29 cellular contexts compared by ENCODE assay signal in genomic region chr2:142722569-142722968, GRCh38.
DNase-seq lines count a peak whose midpoint lies in the region; ATAC-seq, FAIRE-seq and TF ChIP-seq lines count a peak whose summit lies in the region.
"Had no signal": no experiment of that assay in that cellular context is flagged by ENCODE, and none has a peak within 500 bp of the region (broad histone marks: within the 10 kb centered on the region; RNA-seq: fewer than 3 reads in every experiment).

No MANE protein-coding gene starts in this region.

- H2AFZ ChIP-seq in mammary epithelial cell (ENCODE audit: low read depth, low read length), result no peak overlapping the region

- H3K4me3 ChIP-seq in mammary epithelial cell (replicated peaks in 1 of 3; ENCODE audit: insufficient read depth in 1 of 3, low read depth in 2 of 3, low read length in 3 of 3) (no peak overlapping the region), cardiac fibroblast (replicated peaks in 1 of 2; ENCODE audit: low read depth in 2 of 2, low read length in 2 of 2) (no peak overlapping the region)
- H3K4me3 ChIP-seq: GM12878, heart right ventricle, psoas muscle had no signal

- H3K36me3 Mint-ChIP-seq in MCF 10A (ENCODE audit: insufficient read depth, unreplicated experiment), result no peaks in the 10 kb centered on the region
- H3K36me3 Mint-ChIP-seq: activated CD8-positive, alpha-beta memory T cell treated with anti-CD3 and anti-CD28 coated beads, Interleukin-2, amount 10 ng/mL, durations not matched to agents 7 days and 5 days; CD8-positive, alpha-beta T cell; naive thymus-derived CD4-positive, alpha-beta T cell had no signal

- POLR2A ChIA-PET in MCF 10A (lab: Yijun Ruan, JAX), result no interaction called here

- no peaks in the 10 kb centered on the region for H3K27me3 Mint-ChIP-seq in MCF 10A (ENCODE audit: insufficient read depth, unreplicated experiment)
- H3K27me3 Mint-ChIP-seq in stimulated activated naive CD8-positive, alpha-beta T cell treated with anti-CD3 and anti-CD28 coated beads, Interleukin-15, amount 100 ng/mL, for 72 hours, result no peaks in the 10 kb centered on the region
- H3K27me3 Mint-ChIP-seq: activated CD8-positive, alpha-beta memory T cell treated with anti-CD3 and anti-CD28 coated beads, Interleukin-2, amount 10 ng/mL, durations not matched to agents 7 days and 5 days; naive thymus-derived CD4-positive, alpha-beta T cell; T-helper 17 cell had no signal

- no peak overlapping the region for H3K27ac Mint-ChIP-seq in MCF 10A (ENCODE audit: low read depth, unreplicated experiment)
- H3K27ac Mint-ChIP-seq in stimulated activated naive CD8-positive, alpha-beta T cell treated with anti-CD3 and anti-CD28 coated beads, Interleukin-15, amount 100 ng/mL, for 72 hours, result no peak overlapping the region
- H3K27ac Mint-ChIP-seq: activated CD8-positive, alpha-beta memory T cell treated with anti-CD3 and anti-CD28 coated beads, Interleukin-2, amount 10 ng/mL, durations not matched to agents 7 days and 5 days; activated T-cell treated with anti-CD3 and anti-CD28 coated beads, Interleukin-2, amount 50 U/mL, for 72 hours; CD8-positive, alpha-beta T cell; naive thymus-derived CD4-positive, alpha-beta T cell; T-helper 17 cell had no signal

- H3K4me1 Mint-ChIP-seq in MCF 10A (ENCODE audit: insufficient read depth, unreplicated experiment), result no peaks in the 10 kb centered on the region
- no peaks in the 10 kb centered on the region for H3K4me1 Mint-ChIP-seq in stimulated activated naive CD8-positive, alpha-beta T cell treated with anti-CD3 and anti-CD28 coated beads, Interleukin-15, amount 100 ng/mL, for 72 hours
- H3K4me1 Mint-ChIP-seq: activated CD8-positive, alpha-beta memory T cell treated with anti-CD3 and anti-CD28 coated beads, Interleukin-2, amount 10 ng/mL, durations not matched to agents 7 days and 5 days; naive thymus-derived CD4-positive, alpha-beta T cell; T-helper 17 cell had no signal

- H3K4me3 Mint-ChIP-seq in MCF 10A (ENCODE audit: unreplicated experiment), result no peak overlapping the region
- no peak overlapping the region for H3K4me3 Mint-ChIP-seq in stimulated activated naive CD8-positive, alpha-beta T cell treated with anti-CD3 and anti-CD28 coated beads, Interleukin-15, amount 100 ng/mL, for 72 hours
- H3K4me3 Mint-ChIP-seq: activated CD8-positive, alpha-beta memory T cell treated with anti-CD3 and anti-CD28 coated beads, Interleukin-2, amount 10 ng/mL, durations not matched to agents 7 days and 5 days; activated T-cell treated with anti-CD3 and anti-CD28 coated beads, Interleukin-2, amount 50 U/mL, for 72 hours; CD8-positive, alpha-beta T cell; naive thymus-derived CD4-positive, alpha-beta T cell; T-helper 17 cell had no signal

- dilution Hi-C loops in mammary epithelial cell (cut with HindIII; ENCODE audit: low sequenced_read_pairs), result no loop called here

- H3K27ac ChIP-seq in mammary epithelial cell (ENCODE audit: insufficient read depth, low read depth, low read length), result no peak overlapping the region
- H3K27ac ChIP-seq: 22Rv1, foreskin keratinocyte, heart right ventricle, psoas muscle had no signal

- H3K36me3 ChIP-seq in mammary epithelial cell (ENCODE audit: insufficient read depth, low read length), result no peaks in the 10 kb centered on the region
- H3K36me3 ChIP-seq: heart right ventricle had no signal

- intact Hi-C loops in MCF 10A (cut with micrococcal nuclease), result no loop called here
- intact Hi-C loops in mammary epithelial cell (cut with micrococcal nuclease), result no loop called here

- CTCF ChIA-PET in MCF 10A (lab: Yijun Ruan, JAX) (no interaction called here), mammary epithelial cell (lab: Charles Lee; ENCODE audit: low non-redundant PET) (no interaction called here)

- H4K20me1 ChIP-seq in mammary epithelial cell (ENCODE audit: insufficient read depth, low read length), result no peaks in the 10 kb centered on the region

- DNase-seq in MCF 10A (ENCODE audit: unreplicated experiment), result peak; percentile 26
- DNase-seq in mammary epithelial cell, result no peak
- DNase-seq in cardiac fibroblast (ENCODE audit: low read depth in 2 of 2), result peak; percentile 18 to 65
- peak; percentile 4 for DNase-seq in fibroblast of the conjunctiva (ENCODE audit: low read depth)
- DNase-seq in ACHN, result no peak
- DNase-seq in medulla oblongata (ENCODE audit: extremely low spot score), result no peak
- no peak for DNase-seq in D721Med (ENCODE audit: insufficient read length, low spot score)
- DNase-seq in stimulated activated naive CD8-positive, alpha-beta T cell treated with anti-CD3 and anti-CD28 coated beads, Interleukin-15, amount 100 ng/mL, for 72 hours, result no peak
- DNase-seq: activated CD8-positive, alpha-beta memory T cell treated with anti-CD3 and anti-CD28 coated beads, Interleukin-2, amount 10 ng/mL, durations not matched to agents 7 days and 5 days; activated naive CD4-positive, alpha-beta T cell; activated T-cell treated with anti-CD3 and anti-CD28 coated beads, Interleukin-2, amount 50 U/mL, for 72 hours; CD8-positive, alpha-beta T cell; foreskin keratinocyte; heart right ventricle; Kasumi-1; kidney; naive thymus-derived CD4-positive, alpha-beta T cell; NCI-H146; NCI-H2107; NCI-H345; psoas muscle; Right ventricle myocardium superior; stimulated activated CD4-positive, alpha-beta T cell treated with anti-CD3 and anti-CD28 coated beads, Interleukin-4, amount 100 ng/mL, for 24 hours; substantia nigra; T-helper 17 cell had no signal

- no peak overlapping the region for H3K4me2 ChIP-seq in mammary epithelial cell (ENCODE audit: insufficient read depth, low read depth, low read length)

- no peaks in the 10 kb centered on the region for H3K79me2 ChIP-seq in mammary epithelial cell (ENCODE audit: insufficient read depth, low read length)

- H3K9me3 Mint-ChIP-seq in MCF 10A (ENCODE audit: unreplicated experiment), result no peaks in the 10 kb centered on the region
- H3K9me3 Mint-ChIP-seq in stimulated activated naive CD8-positive, alpha-beta T cell treated with anti-CD3 and anti-CD28 coated beads, Interleukin-15, amount 100 ng/mL, for 72 hours, result peaks cover 0 to 2% of the 10 kb centered on the region in 2 donors
- H3K9me3 Mint-ChIP-seq: CD8-positive, alpha-beta T cell had no signal

- no peaks in the 10 kb centered on the region for H3K27me3 ChIP-seq in mammary epithelial cell (ENCODE audit: insufficient read depth, low read length)
- H3K27me3 ChIP-seq: foreskin keratinocyte, heart right ventricle had no signal

- TF ChIP-seq CTCF in MCF 10A (IDR thresholded peaks at IDR 0.05; ENCODE audit: unreplicated experiment) (no peak), mammary epithelial cell (conservative IDR thresholded peaks at IDR 0.05 in 1 of 2, IDR thresholded peaks at IDR 0.05 in 1 of 2; ENCODE audit: extremely low read depth in 1 of 2, insufficient read depth in 1 of 2, low read depth in 1 of 2, low read length in 2 of 2) (no peak), cardiac fibroblast (IDR thresholded peaks at IDR 0.05; ENCODE audit: low read depth, low read length) (no peak), D721Med (IDR thresholded peaks at IDR 0.05; ENCODE audit: insufficient read depth, missing control alignments) (no peak)

- H3K4me1 ChIP-seq in mammary epithelial cell (ENCODE audit: insufficient read depth, low read length), result no peaks in the 10 kb centered on the region
- H3K4me1 ChIP-seq: foreskin keratinocyte, psoas muscle had no signal

- no peak overlapping the region for H3K9ac ChIP-seq in mammary epithelial cell (ENCODE audit: insufficient read depth, low read length)

- ATAC-seq in stimulated activated naive CD8-positive, alpha-beta T cell treated with anti-CD3 and anti-CD28 coated beads, Interleukin-15, amount 100 ng/mL, for 72 hours, result no peak
- ATAC-seq: activated CD8-positive, alpha-beta memory T cell treated with anti-CD3 and anti-CD28 coated beads, Interleukin-2, amount 10 ng/mL, durations not matched to agents 7 days and 5 days; activated T-cell treated with anti-CD3 and anti-CD28 coated beads, Interleukin-2, amount 50 U/mL, for 72 hours; CD8-positive, alpha-beta T cell; foreskin keratinocyte; heart right ventricle; naive thymus-derived CD4-positive, alpha-beta T cell; psoas muscle; T-helper 17 cell had no signal

- H3K9me3 ChIP-seq in mammary epithelial cell (replicated peaks; ENCODE audit: insufficient read depth, low read length), result no peaks in the 10 kb centered on the region
- H3K9me3 ChIP-seq: psoas muscle had no signal

- BruUV-seq in MCF 10A (replicated peaks; lab: Mats Ljungman, UMichigan), result no TSS peak
- BruUV-seq in mammary epithelial cell (replicated peaks; lab: Mats Ljungman, UMichigan), result no TSS peak

- in situ Hi-C loops in mammary epithelial cell (cut with MboI; ENCODE audit: low sequenced_read_pairs in 2 of 2), result no loop called here
- in situ Hi-C loops in ACHN (cut with HindIII; ENCODE audit: low pct_ligation_motif_present, low pct_unique_long_range_greater_than_20kb, low sequenced_read_pairs), result no loop called here

- no peak for FAIRE-seq in D721Med (lab: Jason Lieb, UNC)
- FAIRE-seq: endothelial cell of umbilical vein, GM12878, H54 had no signal

Comparison
In these comparisons a context has a peak if more than half of its experiments do, and no peak if none do; other contexts are left out.
1. DNase-seq: peak in MCF 10A (single experiment), cardiac fibroblast (2 of 2) and fibroblast of the conjunctiva (single experiment); none in mammary epithelial cell (single experiment), ACHN (single experiment), medulla oblongata (single experiment), D721Med (single experiment) and stimulated activated naive CD8-positive, alpha-beta T cell treated with anti-CD3 and anti-CD28 coated beads, Interleukin-15, amount 100 ng/mL, for 72 hours (0 of 2).